Comparison of ENCODE assay signal across 16 cellular contexts in the genomic region with DNA sequence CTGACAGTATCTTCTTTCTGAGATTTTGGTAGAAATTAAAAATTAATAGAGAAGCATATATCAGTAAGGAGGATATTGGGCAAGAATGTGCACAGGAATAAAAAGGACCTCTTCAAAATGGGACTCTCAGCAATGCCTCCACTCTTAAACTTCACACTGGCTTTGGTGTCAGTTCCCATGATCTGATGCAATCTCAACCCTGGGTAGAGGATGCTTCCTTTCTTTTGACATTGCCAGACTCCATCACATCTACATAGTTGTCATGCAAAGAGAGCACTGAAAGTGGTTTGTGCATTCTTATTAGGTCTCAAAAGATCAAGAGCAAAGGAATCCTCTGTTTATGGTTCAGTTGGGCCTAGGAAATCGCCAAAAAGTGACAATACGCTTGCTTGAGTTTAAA. TPM values are rescaled to one million over a fixed set of nuclear protein-coding genes. Genes with fewer than 3 reads are reported as not detected.
DNase-seq lines count a peak whose midpoint lies in the region; ATAC-seq and TF ChIP-seq lines count a peak whose summit lies in the region.
"Had no signal": no experiment of that assay in that cellular context is flagged by ENCODE, and none has a peak within 500 bp of the region (broad histone marks: within the 10 kb centered on the region; RNA-seq: fewer than 3 reads in every experiment).

No MANE protein-coding gene starts in this region.

- H3K9me3 ChIP-seq in GM23248 (ENCODE audit: low read depth) (no peaks in the 10 kb centered on the region), iPS-18a (ENCODE audit: control insufficient read depth, low read depth, low read length) (no peaks in the 10 kb centered on the region), stomach (no peaks in the 10 kb centered on the region)
- H3K9me3 ChIP-seq: breast epithelium had no signal

- 79 to 83% methylated on average over 2 of the region's 2 CpGs for WGBS in GM23248 (ENCODE audit: low coverage in 1 of 2, low lambda C conversion rate in 2 of 2, missing lambda C conversion rate in 2 of 2), 2 experiments
- WGBS in stomach, 5 donors, result 86 to 98% (median 90%) methylated on average over 2 of the region's 2 CpGs

- no peak overlapping the region for H3K4me3 Mint-ChIP-seq in WTC11
- H3K4me3 Mint-ChIP-seq: activated naive CD4-positive, alpha-beta T cell treated with anti-CD3 and anti-CD28 coated beads, Interleukin-2, amount 50 U/mL, for 24 hours; immature natural killer cell had no signal

- H3K27me3 ChIP-seq in GM23248 (replicated peaks; ENCODE audit: insufficient read depth) (no peaks in the 10 kb centered on the region), iPS-18a (ENCODE audit: control insufficient read depth, insufficient read depth, low read length) (no peaks in the 10 kb centered on the region), stomach (no peaks in the 10 kb centered on the region), foreskin keratinocyte (no peaks in the 10 kb centered on the region)
- H3K27me3 ChIP-seq: breast epithelium had no signal

- no peak overlapping the region for H3K4me2 ChIP-seq in GM23248 (ENCODE audit: unreplicated experiment)

- H3K4me3 ChIP-seq in GM23248, result no peak overlapping the region
- no peak overlapping the region for H3K4me3 ChIP-seq in iPS-18a (ENCODE audit: low read length)
- no peak overlapping the region for H3K4me3 ChIP-seq in stomach
- H3K4me3 ChIP-seq: breast epithelium had no signal

- H3K36me3 ChIP-seq in GM23248 (ENCODE audit: low read depth) (no peaks in the 10 kb centered on the region; the same call in 1 of the 2 replicates), iPS-18a (ENCODE audit: control insufficient read depth, low read depth, low read length) (no peaks in the 10 kb centered on the region), stomach (no peaks in the 10 kb centered on the region)
- H3K36me3 ChIP-seq: breast epithelium had no signal

- H3K27ac Mint-ChIP-seq in WTC11, result peak overlapping the region; percentile 97
- H3K27ac Mint-ChIP-seq: activated naive CD4-positive, alpha-beta T cell treated with anti-CD3 and anti-CD28 coated beads, Interleukin-2, amount 50 U/mL, for 24 hours; immature natural killer cell had no signal

- no peaks in the 10 kb centered on the region for H3K36me3 Mint-ChIP-seq in WTC11
- H3K36me3 Mint-ChIP-seq: activated naive CD4-positive, alpha-beta T cell treated with anti-CD3 and anti-CD28 coated beads, Interleukin-2, amount 50 U/mL, for 24 hours; immature natural killer cell had no signal

- intact Hi-C loops in stomach (cut with DNase I; ENCODE audit: low total_unique reads), result no loop called here

- H3K9ac ChIP-seq in GM23248, result peak overlapping the region; percentile 57; the same call in 1 of the 2 replicates
- no peak overlapping the region for H3K9ac ChIP-seq in iPS-18a (ENCODE audit: low read length)

- CTCF ChIA-PET in WTC11 (lab: Charles Lee), result interaction anchor here (0.8 to 1.4 kb wide), 2 partner anchors 31 to 502 kb away, joined by 3 to 6 read pairs; no protein-coding TSS in a partner anchor

- peaks cover 52% of the 10 kb centered on the region for H3F3A ChIP-seq in GM23248 (ENCODE audit: insufficient read depth)

- peaks cover 99% of the 10 kb centered on the region for H3K79me2 ChIP-seq in GM23248 (ENCODE audit: insufficient read depth)

- no peak for TF ChIP-seq CTCF in WTC11 (IDR thresholded peaks at IDR 0.05)
- TF ChIP-seq CTCF in stomach (IDR thresholded peaks at IDR 0.05), result no peak
- TF ChIP-seq CTCF in foreskin keratinocyte (conservative IDR thresholded peaks at IDR 0.05), result no peak

- TF ChIP-seq POLR2A in stomach (IDR thresholded peaks at IDR 0.05), result no peak

- H4K20me1 ChIP-seq in GM23248 (ENCODE audit: insufficient read depth), result no peaks in the 10 kb centered on the region

- peaks cover 68% of the 10 kb centered on the region for H3K4me1 Mint-ChIP-seq in WTC11
- H3K4me1 Mint-ChIP-seq: activated naive CD4-positive, alpha-beta T cell treated with anti-CD3 and anti-CD28 coated beads, Interleukin-2, amount 50 U/mL, for 24 hours; immature natural killer cell had no signal

- H2AFZ ChIP-seq in GM23248, result no peak overlapping the region

- H3K4me1 ChIP-seq in GM23248 (ENCODE audit: insufficient read depth) (peaks cover 56% of the 10 kb centered on the region), iPS-18a (ENCODE audit: control insufficient read depth, low read depth, low read length) (peaks cover 24% of the 10 kb centered on the region), stomach (peaks cover 10 to 86% (median 47%) of the 10 kb centered on the region in 4 donors), foreskin keratinocyte (peaks cover 15% of the 10 kb centered on the region)

- POLR2A ChIA-PET in WTC11 (lab: Charles Lee), result no interaction called here

- in situ Hi-C loops in GM23248 (cut with MboI), result no loop called here

- peak overlapping the region; percentile 86 for H3K27ac ChIP-seq in GM23248
- H3K27ac ChIP-seq in iPS-18a (ENCODE audit: low read length), result peak overlapping the region; percentile 22
- H3K27ac ChIP-seq in stomach, result peak overlapping the region in 4 of 5 donors; percentile 58 to 72 (median 63)
- no peak overlapping the region for H3K27ac ChIP-seq in foreskin keratinocyte

- no peaks in the 10 kb centered on the region for H3K9me3 Mint-ChIP-seq in WTC11
- H3K9me3 Mint-ChIP-seq: activated naive CD4-positive, alpha-beta T cell treated with anti-CD3 and anti-CD28 coated beads, Interleukin-2, amount 50 U/mL, for 24 hours; immature natural killer cell had no signal

- DNase-seq in GM23248, result no peak
- no peak for DNase-seq in WTC11 (ENCODE audit: low spot score)
- no peak for DNase-seq in stomach
- DNase-seq in foreskin keratinocyte, result no peak
- no peak for DNase-seq in activated CD4-positive, alpha-beta T cell treated with anti-CD3 and anti-CD28 coated beads, Interleukin-2, amount 50 U/mL, for 48 hours
- no peak for DNase-seq in cerebellar cortex (ENCODE audit: low spot score)
- DNase-seq: AML-193, immature natural killer cell, NCI-H1417 treated with DMSO at 0.1 percent for 48 hours, NCI-H226, SHP77 treated with DMSO at 0.1 percent for 48 hours had no signal

- no peak for TF ChIP-seq EP300 in stomach (IDR thresholded peaks at IDR 0.05)

- ATAC-seq in WTC11, result peak; percentile 77
- no peak for ATAC-seq in HG03025 (IDR thresholded peaks at IDR 0.05; ENCODE audit: low FRiP score, unreplicated experiment)
- no peak for ATAC-seq in foreskin keratinocyte
- ATAC-seq: HCT116 had no signal

- no peaks in the 10 kb centered on the region for H3K9me2 ChIP-seq in GM23248 (ENCODE audit: insufficient read depth)

- no peaks in the 10 kb centered on the region for H3K27me3 Mint-ChIP-seq in WTC11 (ENCODE audit: low read depth)
- H3K27me3 Mint-ChIP-seq: activated naive CD4-positive, alpha-beta T cell treated with anti-CD3 and anti-CD28 coated beads, Interleukin-2, amount 50 U/mL, for 24 hours had no signal

TF ChIP-seq in WTC11, 78 proteins besides CTCF, POLR2A, EP300 and RAD21:
- TF ChIP-seq GABPB1 (CRISPR knock-in tag; IDR thresholded peaks at IDR 0.05) (peak; percentile 82), SP1 (CRISPR knock-in tag; conservative IDR thresholded peaks at IDR 0.05) (no peak), ETV6 (CRISPR knock-in tag; IDR thresholded peaks at IDR 0.05) (peak; percentile 45; the same call in 1 of the 2 replicates)
- TF ChIP-seq, protein P1, sequence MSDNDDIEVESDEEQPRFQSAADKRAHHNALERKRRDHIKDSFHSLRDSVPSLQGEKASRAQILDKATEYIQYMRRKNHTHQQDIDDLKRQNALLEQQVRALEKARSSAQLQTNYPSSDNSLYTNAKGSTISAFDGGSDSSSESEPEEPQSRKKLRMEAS (CRISPR knock-in tag; IDR thresholded peaks at IDR 0.05), result no peak
- TF ChIP-seq, protein P2, sequence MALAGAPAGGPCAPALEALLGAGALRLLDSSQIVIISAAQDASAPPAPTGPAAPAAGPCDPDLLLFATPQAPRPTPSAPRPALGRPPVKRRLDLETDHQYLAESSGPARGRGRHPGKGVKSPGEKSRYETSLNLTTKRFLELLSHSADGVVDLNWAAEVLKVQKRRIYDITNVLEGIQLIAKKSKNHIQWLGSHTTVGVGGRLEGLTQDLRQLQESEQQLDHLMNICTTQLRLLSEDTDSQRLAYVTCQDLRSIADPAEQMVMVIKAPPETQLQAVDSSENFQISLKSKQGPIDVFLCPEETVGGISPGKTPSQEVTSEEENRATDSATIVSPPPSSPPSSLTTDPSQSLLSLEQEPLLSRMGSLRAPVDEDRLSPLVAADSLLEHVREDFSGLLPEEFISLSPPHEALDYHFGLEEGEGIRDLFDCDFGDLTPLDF (CRISPR knock-in tag; IDR thresholded peaks at IDR 0.05), result no peak
- TF ChIP-seq, protein P3, sequence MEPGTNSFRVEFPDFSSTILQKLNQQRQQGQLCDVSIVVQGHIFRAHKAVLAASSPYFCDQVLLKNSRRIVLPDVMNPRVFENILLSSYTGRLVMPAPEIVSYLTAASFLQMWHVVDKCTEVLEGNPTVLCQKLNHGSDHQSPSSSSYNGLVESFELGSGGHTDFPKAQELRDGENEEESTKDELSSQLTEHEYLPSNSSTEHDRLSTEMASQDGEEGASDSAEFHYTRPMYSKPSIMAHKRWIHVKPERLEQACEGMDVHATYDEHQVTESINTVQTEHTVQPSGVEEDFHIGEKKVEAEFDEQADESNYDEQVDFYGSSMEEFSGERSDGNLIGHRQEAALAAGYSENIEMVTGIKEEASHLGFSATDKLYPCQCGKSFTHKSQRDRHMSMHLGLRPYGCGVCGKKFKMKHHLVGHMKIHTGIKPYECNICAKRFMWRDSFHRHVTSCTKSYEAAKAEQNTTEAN (CRISPR knock-in tag; IDR thresholded peaks at IDR 0.05), result no peak
TF ChIP-seq in WTC11: peak in this region for 2.

RNA-seq across cellular contexts. Expression of a gene that starts 26.3 kb away (rescaled TPM):
- 13.4 and 16.6 TPM in 2 replicates for total RNA-seq in GM23248 (2014; rRNA removed; shearing (Covaris generic))
- polyA plus RNA-seq in GM23248 (2016; fragmentation: Nextera tagmentation; extraction: Ambion mirVana), result 13.2 and 13.8 TPM in 2 replicates
- total RNA-seq in WTC11 (2021), result 4.0 to 4.4 TPM (median 4.2 TPM) in 3 replicates
- total RNA-seq in stomach, result 100 to 1,000 TPM in 1 of 5 donors, 10 to 100 TPM in 4; 41.3 to 158 (median 54.3) TPM
- polyA plus RNA-seq in stomach, result 1 to 10 TPM; 4.4 to 9.2 (median 6.7) TPM
- total RNA-seq in foreskin keratinocyte, result 12.6 and 13.2 TPM in 2 replicates
- 2.3 and 3.5 TPM in 2 replicates for polyA plus RNA-seq in foreskin keratinocyte
- polyA plus RNA-seq: immature natural killer cell had no signal
